In the genomic region with DNA sequence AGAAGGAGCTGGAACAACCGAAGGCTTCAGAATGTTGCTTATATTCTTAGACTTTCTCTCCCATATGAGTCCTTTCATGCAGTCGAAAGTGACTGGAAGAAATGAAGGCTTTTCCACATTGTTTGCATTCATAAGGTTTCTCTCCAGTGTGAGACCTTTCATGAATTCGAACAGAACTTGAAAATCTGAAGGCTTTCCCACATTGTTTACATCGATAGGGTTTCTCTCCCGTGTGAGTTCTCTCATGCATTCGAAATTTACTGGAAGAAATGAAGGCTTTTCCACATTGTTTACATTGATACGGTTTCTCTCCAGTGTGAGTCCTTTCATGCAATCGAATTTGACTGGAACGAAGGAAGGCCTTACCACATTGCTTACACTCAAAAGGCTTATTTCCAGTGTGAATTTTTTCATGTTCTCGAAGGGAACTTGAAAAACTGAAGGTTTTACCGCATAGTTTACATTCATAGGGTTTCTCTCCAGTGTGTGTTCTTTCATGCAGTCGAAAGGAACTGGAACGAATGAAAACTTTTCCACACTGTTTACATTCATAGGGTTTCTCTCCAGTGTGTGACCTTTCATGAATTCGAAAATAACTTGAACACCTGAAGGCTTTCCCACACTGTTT, we compare ENCODE assay signal across 14 cellular contexts.
"Had no signal": no experiment of that assay in that cellular context is flagged by ENCODE, and none has a peak within 500 bp of the region (broad histone marks: within the 10 kb centered on the region; RNA-seq: fewer than 3 reads in every experiment).

No MANE protein-coding gene starts in this region.

- H3K4me1 ChIP-seq: ascending aorta, heart right ventricle, left ventricle myocardium inferior, pancreas, tibial nerve had no signal

- H3K4me3 Mint-ChIP-seq: activated CD4-positive, alpha-beta memory T cell treated with anti-CD3 and anti-CD28 coated beads, Interleukin-2, amount 10 ng/mL, durations not matched to agents 7 days and 5 days; activated CD4-positive, alpha-beta T cell treated with anti-CD3 and anti-CD28 coated beads for 36 hours; activated T-helper 1 cell treated with anti-CD3 and anti-CD28 coated beads, Interleukin-12 subunit alpha, Interleukin-12 subunit beta, Interleukin-2, Interleukin-4 antibody, amounts not matched to agents 30 ng/mL and 10 ng/mL and 1 ng/mL, durations not matched to agents 14 hours and 24 hours and 36 hours; stimulated activated effector memory CD8-positive, alpha-beta T cell treated with anti-CD3 and anti-CD28 coated beads, Interleukin-12 subunit alpha, Interleukin-12 subunit beta, amount 100 ng/mL, for 72 hours had no signal

- H3K4me1 Mint-ChIP-seq: activated CD4-positive, alpha-beta memory T cell treated with anti-CD3 and anti-CD28 coated beads, Interleukin-2, amount 10 ng/mL, durations not matched to agents 7 days and 5 days; activated CD4-positive, alpha-beta T cell treated with anti-CD3 and anti-CD28 coated beads for 36 hours; stimulated activated effector memory CD8-positive, alpha-beta T cell treated with anti-CD3 and anti-CD28 coated beads, Interleukin-12 subunit alpha, Interleukin-12 subunit beta, amount 100 ng/mL, for 72 hours had no signal

- ATAC-seq: activated CD4-positive, alpha-beta T cell treated with anti-CD3 and anti-CD28 coated beads for 36 hours; heart right ventricle; pancreas; stimulated activated effector memory CD8-positive, alpha-beta T cell treated with anti-CD3 and anti-CD28 coated beads, Interleukin-12 subunit alpha, Interleukin-12 subunit beta, amount 100 ng/mL, for 72 hours had no signal

- H3K4me3 ChIP-seq: heart right ventricle, left ventricle myocardium inferior, pancreas, tibial nerve had no signal

- H3K27me3 Mint-ChIP-seq: activated CD4-positive, alpha-beta memory T cell treated with anti-CD3 and anti-CD28 coated beads, Interleukin-2, amount 10 ng/mL, durations not matched to agents 7 days and 5 days; activated CD4-positive, alpha-beta T cell treated with anti-CD3 and anti-CD28 coated beads for 36 hours had no signal

- DNase-seq: activated CD4-positive, alpha-beta memory T cell treated with anti-CD3 and anti-CD28 coated beads, Interleukin-2, amount 10 ng/mL, durations not matched to agents 7 days and 5 days; activated CD4-positive, alpha-beta T cell treated with anti-CD3 and anti-CD28 coated beads for 36 hours; activated CD8-positive, alpha-beta memory T cell treated with anti-CD3 and anti-CD28 coated beads, Interleukin-2, amount 50 U/mL, for 4 hours; activated naive CD4-positive, alpha-beta T cell; heart right ventricle; left ventricle myocardium inferior; pancreas; small intestine; T1000; WERI-Rb-1 had no signal

- H3K27ac Mint-ChIP-seq: activated CD4-positive, alpha-beta memory T cell treated with anti-CD3 and anti-CD28 coated beads, Interleukin-2, amount 10 ng/mL, durations not matched to agents 7 days and 5 days; activated CD4-positive, alpha-beta T cell treated with anti-CD3 and anti-CD28 coated beads for 36 hours; activated T-helper 1 cell treated with anti-CD3 and anti-CD28 coated beads, Interleukin-12 subunit alpha, Interleukin-12 subunit beta, Interleukin-2, Interleukin-4 antibody, amounts not matched to agents 30 ng/mL and 10 ng/mL and 1 ng/mL, durations not matched to agents 14 hours and 24 hours and 36 hours; stimulated activated effector memory CD8-positive, alpha-beta T cell treated with anti-CD3 and anti-CD28 coated beads, Interleukin-12 subunit alpha, Interleukin-12 subunit beta, amount 100 ng/mL, for 72 hours had no signal

- H3K27ac ChIP-seq: ascending aorta, heart right ventricle, left ventricle myocardium inferior, pancreas, tibial nerve, WERI-Rb-1 had no signal

- H3K27me3 ChIP-seq: ascending aorta, heart right ventricle, pancreas, tibial nerve had no signal
